8 cellular contexts compared by ENCODE assay signal in genomic region chr22:50507991-50508884, GRCh38. TPM values are rescaled to one million over a fixed set of nuclear protein-coding genes. Genes with fewer than 3 reads are reported as not detected.
A peak's percentile ranks its signal among the peaks of the same experiment; 100 is the strongest.
DNase-seq lines count a peak whose midpoint lies in the region; ATAC-seq, FAIRE-seq and TF ChIP-seq lines count a peak whose summit lies in the region.

NCAPH2 (plus strand) TSS chr22:50508224; CDS start chr22:50508338, 114 bp downstream.

- H3K4me3 ChIP-seq in A549: peak within 1 kb of the TSS; percentile 94
- peak within 1 kb of the TSS; percentile 97 for H3K4me3 ChIP-seq in WERI-Rb-1 (ENCODE audit: low read depth, low read length)
- H3K4me3 ChIP-seq in bronchial epithelial cell (ENCODE audit: low read depth, low read length): peak within 1 kb of the TSS; percentile 97
- H3K4me3 ChIP-seq in small intestine (ENCODE audit: low read depth in 1 of 2, low read length in 2 of 2): peak within 1 kb of the TSS; percentile 73 to 86

- TF ChIP-seq EP300 in A549 (IDR thresholded peaks at IDR 0.05): no peak

- peak within 1 kb of the TSS; percentile 95 for H3K4me2 ChIP-seq in A549

- H3K4me3 Mint-ChIP-seq in immature natural killer cell: peak within 1 kb of the TSS; percentile 92 to 95 (median 94)

- H3K9me3 ChIP-seq in A549 (no peaks in the 10 kb centered on the region), WERI-Rb-1 (ENCODE audit: severe bottlenecking) (no peaks in the 10 kb centered on the region), small intestine (ENCODE audit: control insufficient read depth, low read depth) (no peaks in the 10 kb centered on the region)

- no peaks in the 10 kb centered on the region for H3K27me3 ChIP-seq in WERI-Rb-1 (ENCODE audit: insufficient read depth, low read depth, severe bottlenecking)
- H3K27me3 ChIP-seq in bronchial epithelial cell (ENCODE audit: control insufficient read depth, insufficient read depth, low read length): no peaks in the 10 kb centered on the region
- no peaks in the 10 kb centered on the region for H3K27me3 ChIP-seq in small intestine (ENCODE audit: control insufficient read depth in 2 of 2, insufficient read depth in 2 of 2, low read length in 2 of 2)

- H3K4me1 ChIP-seq in A549 (peaks cover 15% of the 10 kb centered on the region), small intestine (ENCODE audit: control insufficient read depth in 2 of 2, insufficient read depth in 1 of 2, low read depth in 1 of 2, low read length in 1 of 2) (no peaks in the 10 kb centered on the region)

- H3K9me3 Mint-ChIP-seq in immature natural killer cell: no peaks in the 10 kb centered on the region

- TF ChIP-seq RAD21 in A549 (conservative IDR thresholded peaks at IDR 0.05 in 1 of 2, IDR thresholded peaks at IDR 0.05 in 1 of 2): no peak

- peak; percentile 61 for TF ChIP-seq POLR2A in A549 (IDR thresholded peaks at IDR 0.05; ENCODE audit: low read length)

- H3K36me3 ChIP-seq in WERI-Rb-1: peaks cover 52% of the 10 kb centered on the region
- peaks cover 13% of the 10 kb centered on the region for H3K36me3 ChIP-seq in bronchial epithelial cell (ENCODE audit: control insufficient read depth, insufficient read depth, low read length)
- H3K36me3 ChIP-seq in small intestine (ENCODE audit: control insufficient read depth in 2 of 2, insufficient read depth in 2 of 2, low read length in 2 of 2): peaks cover 3% of the 10 kb centered on the region in 2 donors

- DNase-seq in A549 (ENCODE audit: low read depth in 1 of 2, low spot score in 1 of 2) (peak; percentile 85 to 94), NCI-H2171 treated with DMSO at 0.1 percent for 48 hours (lab: John Stamatoyannopoulos, UW) (peak; percentile 96), WERI-Rb-1 (peak; percentile 96), bronchial epithelial cell (ENCODE audit: low read depth) (peak; percentile 86), immature natural killer cell (peak; percentile 96 to 98 (median 97)), small intestine (peak; percentile 98)

- H3K27ac Mint-ChIP-seq in immature natural killer cell: peak within 1 kb of the TSS; percentile 94 to 99 (median 97)

- CTCF ChIA-PET in A549 (lab: Yijun Ruan, JAX): interaction anchor here (0.7 to 3.5 kb wide), 6 partner anchors 10 to 203 kb away, joined by 3 to 26 read pairs (median 4); partner anchors contain the start of genes SCO2 and SYCE3

- WGBS in A549 (ENCODE audit: missing lambda C conversion rate): under 1% methylated on average over 22 of the region's 76 CpGs
- WGBS in small intestine, 3 donors: 0 to 1% (median 1%) methylated on average over 67 to 76 of the region's 76 CpGs

- TF ChIP-seq CTCF in A549 (IDR thresholded peaks at IDR 0.05): no peak
- TF ChIP-seq CTCF in WERI-Rb-1 (IDR thresholded peaks at IDR 0.05; ENCODE audit: low read depth, low read length): no peak
- TF ChIP-seq CTCF in bronchial epithelial cell (IDR thresholded peaks at IDR 0.05; ENCODE audit: insufficient read depth, low read length, severe bottlenecking): peak; percentile 15

- FAIRE-seq in A549 (lab: Jason Lieb, UNC) (no peak), bronchial epithelial cell (lab: Jason Lieb, UNC) (no peak), small intestine (lab: Jason Lieb, UNC) (no peak)

- ATAC-seq in A549 (peak; percentile 71 to 74), GM18867 (IDR thresholded peaks at IDR 0.05; ENCODE audit: unreplicated experiment) (peak; percentile 61), HG03097 (IDR thresholded peaks at IDR 0.05; ENCODE audit: low FRiP score, unreplicated experiment) (peak; percentile 77)

- H3K36me3 Mint-ChIP-seq in immature natural killer cell: no peaks in the 10 kb centered on the region

- peaks cover 3 to 7% (median 4%) of the 10 kb centered on the region in 3 donors for H3K27me3 Mint-ChIP-seq in immature natural killer cell (ENCODE audit: low read depth in 3 of 3)

- POLR2A ChIA-PET in A549 (lab: Yijun Ruan, JAX): interaction anchor here (0.6 to 2.3 kb wide), 9 partner anchors 10 to 73 kb away, joined by 3 to 36 read pairs (median 3); partner anchors contain the start of genes KLHDC7B, SCO2, SYCE3 and TYMP

- H3K27ac ChIP-seq in A549 (peak within 1 kb of the TSS; percentile 95 to 97), WERI-Rb-1 (peak within 1 kb of the TSS; percentile 99), small intestine (ENCODE audit: low read depth in 1 of 2, low read length in 1 of 2) (peak within 1 kb of the TSS; percentile 84 to 97)

- H3K4me1 Mint-ChIP-seq in immature natural killer cell: peaks cover 19 to 23% of the 10 kb centered on the region in 2 donors

TF ChIP-seq in A549, 52 proteins besides CTCF, POLR2A, EP300 and RAD21 (continues in another document):
- TF ChIP-seq HMGXB4 (CRISPR knock-in tag; IDR thresholded peaks at IDR 0.05; ENCODE audit: borderline replicate concordance) (no peak), KDM5A (IDR thresholded peaks at IDR 0.05) (peak; percentile 96), E2F6 (IDR thresholded peaks at IDR 0.05; ENCODE audit: borderline replicate concordance, low read depth) (0 out of 2 replicates have a peak, but pooled peaks have one; percentile 38), JUN (IDR thresholded peaks at IDR 0.05) (peak in 1 of 2 experiments; percentile 60; a peak in 2 of 5 replicates), MAX (IDR thresholded peaks at IDR 0.05) (0 out of 2 replicates have a peak, but pooled peaks have one; percentile 36), MAZ (IDR thresholded peaks at IDR 0.05; ENCODE audit: borderline replicate concordance, low read depth, low read length) (no peak), PBX3 (IDR thresholded peaks at IDR 0.05) (0 out of 2 replicates have a peak, but pooled peaks have one; percentile 39)
- TF ChIP-seq, protein P1, sequence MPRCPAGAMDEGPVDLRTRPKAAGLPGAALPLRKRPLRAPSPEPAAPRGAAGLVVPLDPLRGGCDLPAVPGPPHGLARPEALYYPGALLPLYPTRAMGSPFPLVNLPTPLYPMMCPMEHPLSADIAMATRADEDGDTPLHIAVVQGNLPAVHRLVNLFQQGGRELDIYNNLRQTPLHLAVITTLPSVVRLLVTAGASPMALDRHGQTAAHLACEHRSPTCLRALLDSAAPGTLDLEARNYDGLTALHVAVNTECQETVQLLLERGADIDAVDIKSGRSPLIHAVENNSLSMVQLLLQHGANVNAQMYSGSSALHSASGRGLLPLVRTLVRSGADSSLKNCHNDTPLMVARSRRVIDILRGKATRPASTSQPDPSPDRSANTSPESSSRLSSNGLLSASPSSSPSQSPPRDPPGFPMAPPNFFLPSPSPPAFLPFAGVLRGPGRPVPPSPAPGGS (IDR thresholded peaks at IDR 0.05): no peak

RNA-seq across cellular contexts. Expression of gene NCAPH2, which starts in this region (rescaled TPM):
- polyA plus RNA-seq in A549 (2011; rRNA removed): 13.9 and 14.3 TPM in 2 replicates
- 32.0 and 36.0 TPM in 2 replicates for polyA plus RNA-seq in A549 (2012; cell fraction: cytosol; rRNA removed)
- 80.2 and 89.5 TPM in 2 replicates for polyA plus RNA-seq in A549 (2012; cell fraction: nucleus; rRNA removed)
- polyA plus RNA-seq in A549 (2017; fragmentation: RNase III; extraction: RNeasy Plus Mini Kit Qiagen cat#74134 plus additional on column Dnase treatment): 27.7 to 29.4 TPM (median 29.1 TPM) in 3 replicates
- polyA minus RNA-seq in A549 (2011; rRNA and poly(A)+ RNA removed): 22.2 and 25.2 TPM in 2 replicates
- total RNA-seq in bronchial epithelial cell: 28.3 and 44.2 TPM in 2 replicates
- polyA plus RNA-seq in immature natural killer cell: 10 to 100 TPM; 41.8 to 46.7 (median 46.5) TPM
- polyA plus RNA-seq in small intestine: 10 to 100 TPM; 39.4 to 45.9 (median 40.3) TPM

Comparison
In these comparisons a context has a peak if more than half of its experiments do, and no peak if none do; other contexts are left out.
1. Peak in every context shown above with its lines: DNase-seq, ATAC-seq, H3K4me3 ChIP-seq and H3K27ac ChIP-seq.